22 cellular contexts compared by ENCODE assay signal in the genomic region with DNA sequence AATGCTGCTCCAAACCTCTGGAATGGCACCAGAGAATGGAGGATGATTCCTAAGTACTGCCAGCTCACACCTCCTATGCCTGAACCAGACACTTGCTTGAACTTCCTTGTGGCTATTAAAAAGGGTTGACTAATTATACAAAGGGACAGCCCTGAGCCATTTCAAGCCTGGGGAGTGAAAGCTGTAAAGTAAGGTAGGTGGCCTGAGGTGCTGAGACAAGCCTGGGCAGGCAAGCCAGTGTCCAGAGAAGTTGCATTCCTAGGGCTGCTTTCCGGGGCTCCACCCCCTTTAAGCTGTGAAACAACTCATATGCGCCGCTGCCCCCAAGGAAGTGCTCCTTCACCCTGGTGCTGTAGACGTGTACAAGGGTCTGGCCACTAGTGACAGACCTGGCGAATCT.
A peak's percentile ranks its signal among the peaks of the same experiment; 100 is the strongest.
DNase-seq lines count a peak whose midpoint lies in the region; ATAC-seq and TF ChIP-seq lines count a peak whose summit lies in the region.
"Had no signal": no experiment of that assay in that cellular context is flagged by ENCODE, and none has a peak within 500 bp of the region (broad histone marks: within the 10 kb centered on the region; RNA-seq: fewer than 3 reads in every experiment).

No MANE protein-coding gene starts in this region.

- no peak overlapping the region for H3K18ac ChIP-seq in trophoblast cell (ENCODE audit: low read length)

- no peak overlapping the region for H2AK5ac ChIP-seq in trophoblast cell (ENCODE audit: low read length)

- no peaks in the 10 kb centered on the region for H3K27me3 ChIP-seq in RWPE2 (ENCODE audit: insufficient read depth, poor library complexity, severe bottlenecking)
- no peaks in the 10 kb centered on the region for H3K27me3 ChIP-seq in trophoblast cell (ENCODE audit: insufficient read depth, low read length)
- H3K27me3 ChIP-seq: BE2C had no signal

- H3K4me3 ChIP-seq in RWPE2 (ENCODE audit: severe bottlenecking) (no peak overlapping the region), epithelial cell of esophagus (ENCODE audit: low read length) (no peak overlapping the region), trophoblast cell (ENCODE audit: low read depth, low read length) (no peak overlapping the region)
- H3K4me3 ChIP-seq: SK-N-MC had no signal

- H3K23ac ChIP-seq in trophoblast cell (ENCODE audit: low read length): no peak overlapping the region

- H3K4me1 ChIP-seq in RWPE2 (ENCODE audit: insufficient read depth, poor library complexity, severe bottlenecking) (peaks cover 16% of the 10 kb centered on the region), trophoblast cell (ENCODE audit: control insufficient read depth in 1 of 2, insufficient read depth in 2 of 2, low read length in 2 of 2) (peaks cover 4 to 6% of the 10 kb centered on the region in 2 experiments)
- H3K4me1 ChIP-seq: BE2C had no signal

- H4K8ac ChIP-seq in trophoblast cell (ENCODE audit: low read depth, low read length): no peak overlapping the region

- H3K79me2 ChIP-seq in trophoblast cell (ENCODE audit: control insufficient read depth, insufficient read depth, low read length, poor library complexity): no peaks in the 10 kb centered on the region

- no peak for TF ChIP-seq CTCF in RWPE2 (IDR thresholded peaks at IDR 0.05; ENCODE audit: poor library complexity, severe bottlenecking)
- no peak for TF ChIP-seq CTCF in epithelial cell of esophagus (IDR thresholded peaks at IDR 0.05; ENCODE audit: insufficient read depth, low read depth, low read length, missing control alignments)

- no peak overlapping the region for H3K4me2 ChIP-seq in trophoblast cell (ENCODE audit: low read length)
- H3K4me2 ChIP-seq: KMS-11 had no signal

- H2BK120ac ChIP-seq in trophoblast cell (ENCODE audit: insufficient read depth, low read length, poor library complexity): no peak overlapping the region

- no peak overlapping the region for H2BK12ac ChIP-seq in trophoblast cell (ENCODE audit: low read length)

- H3K36me3 ChIP-seq in RWPE2 (ENCODE audit: low read depth) (no peaks in the 10 kb centered on the region), trophoblast cell (ENCODE audit: control insufficient read depth in 1 of 2, insufficient read depth in 2 of 2, low read length in 2 of 2) (no peaks in the 10 kb centered on the region)
- H3K36me3 ChIP-seq: BE2C had no signal

- WGBS in trophoblast cell (ENCODE audit: extremely low coverage, insufficient coverage, insufficient read length): no CpG with 5 or more reads among the region's 5 CpGs

- no peak overlapping the region for H2AFZ ChIP-seq in trophoblast cell (ENCODE audit: insufficient read depth, low read length, poor library complexity)

- peak; percentile 90 for ATAC-seq in RWPE2 (ENCODE audit: low read depth)

- H3K4ac ChIP-seq in trophoblast cell (ENCODE audit: low read depth, low read length): no peak overlapping the region

- H3K79me1 ChIP-seq in trophoblast cell (ENCODE audit: low read length): peaks cover 5% of the 10 kb centered on the region

- H3K27ac ChIP-seq in RWPE2 (ENCODE audit: poor library complexity, severe bottlenecking) (peak overlapping the region; percentile 22), trophoblast cell (ENCODE audit: low read depth, low read length) (no peak overlapping the region)
- H3K27ac ChIP-seq: KMS-11, SK-N-MC had no signal

- DNase-seq in HPDE6-E6E7 (ENCODE audit: extremely low spot score): peak; percentile 69
- peak; percentile 80 for DNase-seq in RWPE2 (ENCODE audit: low spot score)
- DNase-seq in epithelial cell of esophagus (ENCODE audit: low read depth): peak; percentile 95
- peak; percentile 21 to 24 for DNase-seq in trophoblast cell
- DNase-seq in GM19240 (ENCODE audit: insufficient read length, low spot score): no peak
- DNase-seq in occipital lobe (lab: John Stamatoyannopoulos, UW): no peak
- DNase-seq in dedifferentiated amniotic fluid mesenchymal stem cell (ENCODE audit: extremely low spot score): no peak
- DNase-seq: BE2C; CD8-positive, alpha-beta memory T cell; DMS 273 treated with DMSO at 0.1 percent for 48 hours; DND-41; H7; IMR-90; NCI-H1048; NCI-H1417; NCI-H1694; NCI-H2029 treated with DMSO at 0.1 percent for 48 hours; NCI-H526 treated with DMSO at 0.1 percent for 48 hours; RPMI8226; SIG-M5 had no signal

- no peak overlapping the region for H4K12ac ChIP-seq in trophoblast cell (ENCODE audit: low read depth, low read length)

- peak overlapping the region; percentile 15 for H3K14ac ChIP-seq in trophoblast cell (ENCODE audit: low read length)

- H3K9me3 ChIP-seq in RWPE2 (ENCODE audit: severe bottlenecking) (no peaks in the 10 kb centered on the region), trophoblast cell (ENCODE audit: insufficient read depth, low read depth, low read length) (peaks cover 2% of the 10 kb centered on the region)
- H3K9me3 ChIP-seq: BE2C had no signal

- H3K9ac ChIP-seq in trophoblast cell (ENCODE audit: low read length): no peak overlapping the region
- H3K9ac ChIP-seq: KMS-11 had no signal

- H2BK5ac ChIP-seq in trophoblast cell (ENCODE audit: low read depth, low read length, poor library complexity): peak overlapping the region; percentile 61

- no peak overlapping the region for H4K91ac ChIP-seq in trophoblast cell (ENCODE audit: low read depth, low read length)

Comparison
In these comparisons a context has a peak if more than half of its experiments do, and no peak if none do; other contexts are left out.
1. DNase-seq: peak in HPDE6-E6E7 (single experiment), RWPE2 (single experiment), epithelial cell of esophagus (single experiment) and trophoblast cell (2 of 2); none in GM19240 (single experiment), occipital lobe (single experiment) and dedifferentiated amniotic fluid mesenchymal stem cell (single experiment).